ENCODE assay signal across 10 cellular contexts in genomic region chrX:155888139-155888538, GRCh38. TPM values are rescaled to one million over a fixed set of nuclear protein-coding genes. Genes with fewer than 3 reads are reported as not detected.
DNase-seq lines count a peak whose midpoint lies in the region; ATAC-seq and TF ChIP-seq lines count a peak whose summit lies in the region.
"Had no signal": no experiment of that assay in that cellular context is flagged by ENCODE, and none has a peak within 500 bp of the region (broad histone marks: within the 10 kb centered on the region; RNA-seq: fewer than 3 reads in every experiment).

No MANE protein-coding gene starts in this region.

- peak overlapping the region; percentile 0 for H3K27ac ChIP-seq in hepatocyte

- H3K27me3 ChIP-seq in adipocyte (replicated peaks; ENCODE audit: control insufficient read depth, insufficient read depth, low read length) (no peaks in the 10 kb centered on the region), hepatocyte (no peaks in the 10 kb centered on the region)

- H2AFZ ChIP-seq in hepatocyte, result no peak overlapping the region

- H4K20me1 ChIP-seq in hepatocyte (ENCODE audit: insufficient read depth, poor library complexity, severe bottlenecking), result peaks cover 4% of the 10 kb centered on the region

- H3K79me2 ChIP-seq in hepatocyte, result peaks cover 8% of the 10 kb centered on the region

- H3K36me3 ChIP-seq in adipocyte (ENCODE audit: control insufficient read depth, insufficient read depth, low read length, severe bottlenecking), result peaks cover 15% of the 10 kb centered on the region
- H3K36me3 ChIP-seq in hepatocyte (replicated peaks; ENCODE audit: insufficient read depth, low read depth), result no peaks in the 10 kb centered on the region

- no peak overlapping the region for H3K9ac ChIP-seq in adipocyte (ENCODE audit: low read length)

- no peak for ATAC-seq in GM19395 (IDR thresholded peaks at IDR 0.05; ENCODE audit: unreplicated experiment)
- ATAC-seq: activated T-cell treated with anti-CD3 and anti-CD28 coated beads, Interleukin-2, amount 50 U/mL, for 4 hours had no signal

- no peaks in the 10 kb centered on the region for H3K9me2 ChIP-seq in hepatocyte (replicated peaks; ENCODE audit: insufficient read depth)

- H3K9me3 ChIP-seq in adipocyte (ENCODE audit: control insufficient read depth, low read length), result no peaks in the 10 kb centered on the region
- no peaks in the 10 kb centered on the region for H3K9me3 ChIP-seq in hepatocyte (ENCODE audit: low read depth)

- DNase-seq in AG09309 (ENCODE audit: low read depth), result peak; percentile 48
- peak; percentile 12 for DNase-seq in HT-29 (ENCODE audit: low spot score)
- DNase-seq in adipocyte (ENCODE audit: low read depth), result peak; percentile 64
- DNase-seq in hepatocyte (ENCODE audit: low spot score), result peak; percentile 11
- DNase-seq in pons (ENCODE audit: low spot score), result no peak
- no peak for DNase-seq in cerebellum (ENCODE audit: low spot score)
- no peak for DNase-seq in activated CD4-positive, CD25-positive, alpha-beta regulatory T cell treated with anti-CD3 and anti-CD28 coated beads, Interleukin-2, amount 50 U/mL, for 72 hours
- DNase-seq: activated T-cell treated with anti-CD3 and anti-CD28 coated beads, Interleukin-2, amount 50 U/mL, for 4 hours; T1000 had no signal

- TF ChIP-seq CTCF in AG09309 (IDR thresholded peaks at IDR 0.05; ENCODE audit: control insufficient read depth, insufficient read depth, low read depth, low read length, missing control alignments) (no peak), hepatocyte (IDR thresholded peaks at IDR 0.05; ENCODE audit: poor library complexity) (no peak)

- H3K4me3 ChIP-seq in AG09309 (ENCODE audit: control insufficient read depth, low read depth, low read length) (no peak overlapping the region), adipocyte (ENCODE audit: low read length) (no peak overlapping the region), hepatocyte (no peak overlapping the region)

- H3K4me1 ChIP-seq in adipocyte (ENCODE audit: control insufficient read depth, insufficient read depth, low read length), result peaks cover 20% of the 10 kb centered on the region
- no peaks in the 10 kb centered on the region for H3K4me1 ChIP-seq in hepatocyte (ENCODE audit: insufficient read depth)

- WGBS in hepatocyte (ENCODE audit: low lambda C conversion rate, missing lambda C conversion rate), result 47% methylated on average over 3 of the region's 3 CpGs

- H3K4me2 ChIP-seq in hepatocyte, result no peak overlapping the region

RNA-seq across cellular contexts. Expression of gene VAMP7, which starts 7.0 kb away (rescaled TPM):
- 16.7 and 19.6 TPM in 2 replicates for total RNA-seq in HT-29 (2014; rRNA removed; shearing (Covaris generic))
- 52.6 and 55.9 TPM in 2 replicates for total RNA-seq in hepatocyte
- polyA plus RNA-seq in hepatocyte, result 34.0 and 34.8 TPM in 2 replicates
- total RNA-seq in cerebellum, result 19.2 TPM

Comparison
In these comparisons a context has a peak if more than half of its experiments do, and no peak if none do; other contexts are left out.
1. DNase-seq: peak in AG09309 (single experiment), HT-29 (single experiment), adipocyte (single experiment) and hepatocyte (single experiment); none in pons (single experiment), cerebellum (single experiment) and activated CD4-positive, CD25-positive, alpha-beta regulatory T cell treated with anti-CD3 and anti-CD28 coated beads, Interleukin-2, amount 50 U/mL, for 72 hours (single experiment).